Comparison of ENCODE assay signal across 24 cellular contexts in the genomic region with DNA sequence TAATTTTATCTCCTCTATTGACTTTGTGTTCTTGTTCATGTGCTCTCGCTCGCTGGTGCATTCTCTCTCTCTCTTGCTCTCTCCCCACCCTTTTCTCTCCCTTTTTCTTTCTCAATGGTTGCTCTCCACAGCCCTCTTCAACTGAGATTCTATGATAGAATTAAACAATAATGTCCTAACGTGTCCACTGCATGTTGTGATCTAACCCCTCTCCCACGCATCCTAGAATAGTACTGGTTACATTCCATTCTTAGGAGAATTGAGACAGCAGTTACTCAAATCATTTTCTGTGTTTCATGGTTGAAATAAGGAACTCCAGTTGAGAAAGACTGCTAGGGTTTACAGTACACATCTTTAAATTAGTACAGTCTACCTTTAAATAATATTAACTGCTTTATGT.
"Had no signal": no experiment of that assay in that cellular context is flagged by ENCODE, and none has a peak within 500 bp of the region (broad histone marks: within the 10 kb centered on the region; RNA-seq: fewer than 3 reads in every experiment).

No MANE protein-coding gene starts in this region.

- H3K36me3 ChIP-seq: neutrophil, transverse colon, vagina had no signal

- H3K27me3 ChIP-seq: neutrophil, transverse colon, vagina had no signal

- H3K4me1 ChIP-seq: parathyroid adenoma, transverse colon, vagina had no signal

- H3K4me3 ChIP-seq: lung, skin epidermis, transverse colon, vagina had no signal

- H3K27ac ChIP-seq: epithelial cell of prostate, neutrophil, parathyroid adenoma, skin epidermis, transverse colon, vagina had no signal

- ATAC-seq: activated T-cell treated with anti-CD3 and anti-CD28 coated beads, Interleukin-2, amount 50 U/mL, for 72 hours; left lobe of liver; right cardiac atrium; stimulated activated effector memory CD8-positive, alpha-beta T cell treated with anti-CD3 and anti-CD28 coated beads, Interleukin-12 subunit alpha, Interleukin-12 subunit beta, amount 100 ng/mL, for 72 hours; stimulated activated naive CD8-positive, alpha-beta T cell treated with anti-CD3 and anti-CD28 coated beads, Interleukin-15, amount 100 ng/mL, for 72 hours; T-helper 17 cell had no signal

- FAIRE-seq: kidney had no signal

- DNase-seq: activated CD4-positive, alpha-beta memory T cell treated with anti-CD3 and anti-CD28 coated beads, Interleukin-2, amount 10 ng/mL, durations not matched to agents 7 days and 5 days; activated CD4-positive, alpha-beta T cell treated with anti-CD3 and anti-CD28 coated beads for 4 hours; activated CD4-positive, CD25-positive, alpha-beta regulatory T cell; activated effector memory CD4-positive, alpha-beta T cell treated with Interleukin-2 at 50 U/mL for 16 hours; activated naive CD4-positive, alpha-beta T cell treated with anti-CD3 and anti-CD28 coated beads for 36 hours; activated naive CD8-positive, alpha-beta T cell treated with anti-CD3 and anti-CD28 coated beads, Interleukin-2, amount 10 ng/mL, durations not matched to agents 7 days and 5 days; activated T-cell treated with anti-CD3 and anti-CD28 coated beads, Interleukin-2, amount 50 U/mL, for 72 hours; cortex of kidney; endodermal cell; foreskin melanocyte; kidney; right cardiac atrium; stimulated activated CD4-positive, alpha-beta T cell treated with anti-CD3 and anti-CD28 coated beads, Interleukin-2, amount 100 ng/mL, for 24 hours; stimulated activated naive CD8-positive, alpha-beta T cell treated with anti-CD3 and anti-CD28 coated beads, Interleukin-15, amount 100 ng/mL, for 72 hours; T-helper 17 cell; transverse colon had no signal

- H3K9me3 ChIP-seq: neutrophil, transverse colon, vagina had no signal
